8 cellular contexts compared by ENCODE assay signal in the genomic region with DNA sequence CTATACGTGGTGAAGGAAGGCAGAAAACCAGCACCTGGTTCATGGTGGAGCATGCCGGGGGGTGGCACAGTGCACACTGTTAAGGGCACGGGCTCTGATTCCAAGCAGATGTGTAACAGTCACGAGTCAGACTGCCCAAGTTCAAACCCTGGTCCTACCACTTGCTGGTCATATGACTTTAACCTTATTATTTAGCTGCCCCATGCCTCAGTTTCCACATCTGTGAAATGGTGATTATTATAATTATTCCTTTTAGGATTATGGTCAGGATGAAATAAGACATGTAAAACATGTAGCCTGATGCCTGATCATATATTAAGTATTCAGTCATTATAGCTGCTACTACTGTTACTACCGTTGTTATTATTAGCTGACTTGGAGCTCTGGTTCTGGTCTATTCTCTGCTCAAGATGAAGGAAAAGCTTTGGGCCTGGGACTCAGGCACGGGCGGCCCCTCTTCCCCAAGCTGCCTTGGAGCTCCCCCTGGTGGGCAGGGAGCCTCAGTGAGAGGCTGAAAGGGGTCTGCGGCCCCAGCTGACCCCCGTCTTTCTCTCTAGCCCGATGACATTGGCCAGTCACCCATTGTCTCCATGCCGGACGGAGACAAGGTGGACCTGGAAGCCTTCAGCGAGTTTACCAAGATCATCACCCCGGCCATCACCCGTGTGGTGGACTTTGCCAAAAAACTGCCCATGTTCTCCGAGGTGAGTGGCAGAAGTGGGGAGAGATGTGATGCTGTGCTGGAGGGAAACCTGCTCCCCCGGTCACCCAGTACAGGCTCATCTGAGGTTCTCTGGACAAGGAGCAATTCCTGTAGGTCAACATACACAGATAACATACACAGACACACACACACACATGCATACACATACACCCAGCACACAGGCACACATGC. TPM values are rescaled to one million over a fixed set of nuclear protein-coding genes. Genes with fewer than 3 reads are reported as not detected.
DNase-seq lines count a peak whose midpoint lies in the region; ATAC-seq and TF ChIP-seq lines count a peak whose summit lies in the region.

No MANE protein-coding gene starts in this region.

- no peaks in the 10 kb centered on the region for H3K9me3 ChIP-seq in OCI-LY7 (ENCODE audit: low read length)

- H3K79me2 ChIP-seq in OCI-LY7 (ENCODE audit: insufficient read depth, low read depth, low read length), result no peaks in the 10 kb centered on the region

- H3K9me2 ChIP-seq in OCI-LY7 (ENCODE audit: insufficient read depth, low read length), result no peaks in the 10 kb centered on the region

- H3K36me3 Mint-ChIP-seq in activated naive CD8-positive, alpha-beta T cell treated with anti-CD3 and anti-CD28 coated beads, Interleukin-2, amount 50 U/mL, for 24 hours (ENCODE audit: low read depth), result peaks cover 6% of the 10 kb centered on the region
- peaks cover 40% of the 10 kb centered on the region for H3K36me3 Mint-ChIP-seq in stimulated activated memory B cell treated with anti-CD40 and anti-IgM and Interleukin-4, amounts not matched to agents 10 μg/mL and 1 μg/mL and 100 μg/mL, for 72 hours

- no peak overlapping the region for H3K4me2 ChIP-seq in OCI-LY7 (ENCODE audit: low read length)

- H3K27ac Mint-ChIP-seq in activated naive CD8-positive, alpha-beta T cell treated with anti-CD3 and anti-CD28 coated beads, Interleukin-2, amount 50 U/mL, for 24 hours, result no peak overlapping the region
- peak overlapping the region; percentile 1 for H3K27ac Mint-ChIP-seq in stimulated activated memory B cell treated with anti-CD40 and anti-IgM and Interleukin-4, amounts not matched to agents 10 μg/mL and 1 μg/mL and 100 μg/mL, for 72 hours

- no peaks in the 10 kb centered on the region for H3K4me1 ChIP-seq in OCI-LY7 (ENCODE audit: insufficient read depth, low read length, poor library complexity, severe bottlenecking)

- H3K36me3 ChIP-seq in OCI-LY7 (ENCODE audit: insufficient read depth, low read length), result no peaks in the 10 kb centered on the region

- no peak overlapping the region for H3K4me3 Mint-ChIP-seq in activated naive CD8-positive, alpha-beta T cell treated with anti-CD3 and anti-CD28 coated beads, Interleukin-2, amount 50 U/mL, for 24 hours
- H3K4me3 Mint-ChIP-seq in stimulated activated memory B cell treated with anti-CD40 and anti-IgM and Interleukin-4, amounts not matched to agents 10 μg/mL and 1 μg/mL and 100 μg/mL, for 72 hours, result no peak overlapping the region

- CTCF ChIA-PET in OCI-LY7 (lab: Charles Lee; ENCODE audit: unreplicated experiment), result interaction anchor here (0.5 to 1.3 kb wide), 6 partner anchors 11 to 104 kb away, joined by 3 to 9 read pairs (median 4); no protein-coding TSS in a partner anchor

- POLR2A ChIA-PET in OCI-LY7 (lab: Charles Lee), result no interaction called here

- DNase-seq in 8988T (peak; percentile 76), OCI-LY7 (ENCODE audit: low spot score) (peak; percentile 77), iPS-NIHi7 (ENCODE audit: extremely low spot score) (peak; percentile 91), NCI-H1048 (lab: John Stamatoyannopoulos, UW) (no peak), NCI-H510A (lab: John Stamatoyannopoulos, UW) (no peak)
- peak; percentile 77 for DNase-seq in activated naive CD8-positive, alpha-beta T cell treated with anti-CD3 and anti-CD28 coated beads, Interleukin-2, amount 50 U/mL, for 24 hours

- H3K4me1 Mint-ChIP-seq in activated naive CD8-positive, alpha-beta T cell treated with anti-CD3 and anti-CD28 coated beads, Interleukin-2, amount 50 U/mL, for 24 hours, result no peaks in the 10 kb centered on the region
- H3K4me1 Mint-ChIP-seq in stimulated activated memory B cell treated with anti-CD40 and anti-IgM and Interleukin-4, amounts not matched to agents 10 μg/mL and 1 μg/mL and 100 μg/mL, for 72 hours, result peaks cover 18% of the 10 kb centered on the region

- TF ChIP-seq CTCF in GM12873 (IDR thresholded peaks at IDR 0.05; ENCODE audit: insufficient read depth, low read depth, low read length, missing control alignments) (peak; percentile 88), OCI-LY7 (conservative IDR thresholded peaks at IDR 0.05; ENCODE audit: low read length) (peak; percentile 99)

- H3K4me3 ChIP-seq in OCI-LY7 (ENCODE audit: low read depth, low read length, poor library complexity, severe bottlenecking), result no peak overlapping the region

- intact Hi-C loops in OCI-LY7 (cut with micrococcal nuclease; ENCODE audit: unreplicated experiment), result loop anchor here (1.0 kb wide), 2 partner anchors 25 to 73 kb away; no protein-coding TSS in a partner anchor

- no peaks in the 10 kb centered on the region for H4K20me1 ChIP-seq in OCI-LY7 (ENCODE audit: insufficient read depth, low read length)

- peak; percentile 30 for ATAC-seq in activated naive CD8-positive, alpha-beta T cell treated with anti-CD3 and anti-CD28 coated beads, Interleukin-2, amount 50 U/mL, for 24 hours
- ATAC-seq in stimulated activated memory B cell treated with anti-CD40 and anti-IgM and Interleukin-4, amounts not matched to agents 10 μg/mL and 1 μg/mL and 100 μg/mL, for 72 hours, result peak; percentile 68

- no TSS peak for BruUV-seq in OCI-LY7 (replicated peaks; lab: Mats Ljungman, UMichigan)

- H3K27ac ChIP-seq in OCI-LY7 (ENCODE audit: low read depth, low read length, poor library complexity, severe bottlenecking), result no peak overlapping the region

- no peaks in the 10 kb centered on the region for H3K27me3 Mint-ChIP-seq in activated naive CD8-positive, alpha-beta T cell treated with anti-CD3 and anti-CD28 coated beads, Interleukin-2, amount 50 U/mL, for 24 hours
- H3K27me3 Mint-ChIP-seq in stimulated activated memory B cell treated with anti-CD40 and anti-IgM and Interleukin-4, amounts not matched to agents 10 μg/mL and 1 μg/mL and 100 μg/mL, for 72 hours, result no peaks in the 10 kb centered on the region

- H3K9me3 Mint-ChIP-seq in activated naive CD8-positive, alpha-beta T cell treated with anti-CD3 and anti-CD28 coated beads, Interleukin-2, amount 50 U/mL, for 24 hours, result no peaks in the 10 kb centered on the region
- H3K9me3 Mint-ChIP-seq in stimulated activated memory B cell treated with anti-CD40 and anti-IgM and Interleukin-4, amounts not matched to agents 10 μg/mL and 1 μg/mL and 100 μg/mL, for 72 hours, result no peaks in the 10 kb centered on the region

- H2AFZ ChIP-seq in OCI-LY7 (ENCODE audit: low read length), result no peak overlapping the region

RNA-seq across cellular contexts. Expression of a gene that starts 14.0 kb away (rescaled TPM):
- total RNA-seq in OCI-LY7 (2014; rRNA removed; shearing (Covaris generic)), result 1.7 and 2.3 TPM in 2 replicates
- 7.0 and 8.7 TPM in 2 replicates for total RNA-seq in OCI-LY7 (2022)

RNA-seq across cellular contexts. Expression of a gene that starts 23.6 kb away (rescaled TPM):
- total RNA-seq in OCI-LY7 (2014; rRNA removed; shearing (Covaris generic)), result 5.4 and 9.3 TPM in 2 replicates
- 3.9 and 5.1 TPM in 2 replicates for total RNA-seq in OCI-LY7 (2022)

RNA-seq across cellular contexts. Expression of a gene that starts 32.2 kb away (rescaled TPM):
- total RNA-seq in OCI-LY7 (2014; rRNA removed; shearing (Covaris generic)), result 36.3 and 65.9 TPM in 2 replicates
- total RNA-seq in OCI-LY7 (2022), result 103 and 112 TPM in 2 replicates

RNA-seq across cellular contexts. Expression of a gene that starts 35.4 kb away (rescaled TPM):
- total RNA-seq in OCI-LY7 (2014; rRNA removed; shearing (Covaris generic)), result 67.2 and 95.4 TPM in 2 replicates
- 96.0 and 97.2 TPM in 2 replicates for total RNA-seq in OCI-LY7 (2022)

RNA-seq across cellular contexts. Expression of a gene that starts 53.9 kb away (rescaled TPM):
- total RNA-seq in OCI-LY7 (2014; rRNA removed; shearing (Covaris generic)), result 42.6 and 46.9 TPM in 2 replicates
- 100 and 117 TPM in 2 replicates for total RNA-seq in OCI-LY7 (2022)

Comparison
In these comparisons a context has a peak if more than half of its experiments do, and no peak if none do; other contexts are left out.
1. DNase-seq: peak in 8988T (single experiment), OCI-LY7 (single experiment), activated naive CD8-positive, alpha-beta T cell treated with anti-CD3 and anti-CD28 coated beads, Interleukin-2, amount 50 U/mL, for 24 hours (single experiment) and iPS-NIHi7 (single experiment); none in NCI-H1048 (single experiment) and NCI-H510A (single experiment).